Comparison of ENCODE assay signal across 8 cellular contexts in genomic region chr1:149888160-149888998, GRCh38. TPM values are rescaled to one million over a fixed set of nuclear protein-coding genes. Genes with fewer than 3 reads are reported as not detected.
DNase-seq lines count a peak whose midpoint lies in the region; ATAC-seq and TF ChIP-seq lines count a peak whose summit lies in the region.

No MANE protein-coding gene starts in this region.

- intact Hi-C loops in activated B cell treated with CpG ODN at 0.5 μM for 24 hours (cut with micrococcal nuclease): loop anchor here (1.0 kb wide), 6 partner anchors 11 to 346 kb away; partner anchors contain the start of genes BOLA1 and SF3B4

- H3K4me3 Mint-ChIP-seq in activated B cell treated with CpG ODN at 0.5 μM for 24 hours: no peak overlapping the region
- no peak overlapping the region for H3K4me3 Mint-ChIP-seq in central memory CD8-positive, alpha-beta T cell

- ATAC-seq in GM18508 (IDR thresholded peaks at IDR 0.05; ENCODE audit: insufficient read depth, unreplicated experiment): peak; percentile 12
- peak; percentile 24 for ATAC-seq in HG03135 (IDR thresholded peaks at IDR 0.05; ENCODE audit: unreplicated experiment)
- ATAC-seq in activated B cell treated with CpG ODN at 0.5 μM for 24 hours (ENCODE audit: low read depth): peak; percentile 29
- peak; percentile 10 for ATAC-seq in central memory CD8-positive, alpha-beta T cell (replicated peaks; ENCODE audit: extremely low read depth, poor library complexity, severe bottlenecking)
- ATAC-seq in GM18520 (IDR thresholded peaks at IDR 0.05; ENCODE audit: unreplicated experiment): no peak

- POLR2A ChIA-PET in activated B cell treated with CpG ODN at 0.5 μM for 24 hours (lab: Charles Lee): interaction anchor here (0.5 to 7.3 kb wide), 38 partner anchors 9 to 988 kb away, joined by 3 to 311 read pairs (median 8); partner anchors contain the start of genes ANP32E, APH1A, ARNT and BOLA1

- DNase-seq in NCI-H2196 treated with DMSO at 0.1 percent for 48 hours (lab: John Stamatoyannopoulos, UW; ENCODE audit: unreplicated experiment) (peak; percentile 63), activated B cell treated with CpG ODN at 0.5 μM for 24 hours (peak; percentile 53), kidney tubule cell (ENCODE audit: low spot score) (peak; percentile 89)
- peak in 1 of 2 donors; percentile 41 for DNase-seq in central memory CD8-positive, alpha-beta T cell (ENCODE audit: low spot score in 2 of 2)
- peak; percentile 78 for DNase-seq in stimulated activated CD4-positive, alpha-beta T cell treated with anti-CD3 and anti-CD28 coated beads, Interleukin-15, amount 100 ng/mL, for 48 hours (ENCODE audit: low read depth in 2 of 2)

- H3K4me1 Mint-ChIP-seq in activated B cell treated with CpG ODN at 0.5 μM for 24 hours: no peaks in the 10 kb centered on the region
- no peaks in the 10 kb centered on the region for H3K4me1 Mint-ChIP-seq in central memory CD8-positive, alpha-beta T cell

- no peak overlapping the region for H3K27ac Mint-ChIP-seq in activated B cell treated with CpG ODN at 0.5 μM for 24 hours
- no peak overlapping the region for H3K27ac Mint-ChIP-seq in central memory CD8-positive, alpha-beta T cell (ENCODE audit: low read depth)

- CTCF ChIA-PET in activated B cell treated with CpG ODN at 0.5 μM for 24 hours (lab: Charles Lee): interaction anchor here (0.6 to 2.1 kb wide), 11 partner anchors 11 to 299 kb away, joined by 3 to 10 read pairs (median 3); partner anchors contain the start of gene BOLA1

- peaks cover 2% of the 10 kb centered on the region for H3K36me3 Mint-ChIP-seq in activated B cell treated with CpG ODN at 0.5 μM for 24 hours (ENCODE audit: low read depth)
- H3K36me3 Mint-ChIP-seq in central memory CD8-positive, alpha-beta T cell (ENCODE audit: insufficient read depth): no peaks in the 10 kb centered on the region

- TF ChIP-seq CTCF in activated B cell treated with CpG ODN at 0.5 μM for 24 hours (IDR thresholded peaks at IDR 0.05): peak; percentile 54

- no peaks in the 10 kb centered on the region for H3K27me3 Mint-ChIP-seq in activated B cell treated with CpG ODN at 0.5 μM for 24 hours
- H3K27me3 Mint-ChIP-seq in central memory CD8-positive, alpha-beta T cell: no peaks in the 10 kb centered on the region

- no peaks in the 10 kb centered on the region for H3K9me3 Mint-ChIP-seq in activated B cell treated with CpG ODN at 0.5 μM for 24 hours
- no peaks in the 10 kb centered on the region for H3K9me3 Mint-ChIP-seq in central memory CD8-positive, alpha-beta T cell

RNA-seq across cellular contexts. Expression of gene BOLA1, which starts 11.0 kb away (rescaled TPM):
- total RNA-seq in activated B cell treated with CpG ODN at 0.5 μM for 24 hours: 10.2 and 11.6 TPM in 2 replicates

RNA-seq across cellular contexts. Expression of gene SV2A, which starts 29.3 kb away (rescaled TPM):
- 0.07 and 0.12 TPM in 2 replicates for total RNA-seq in activated B cell treated with CpG ODN at 0.5 μM for 24 hours

RNA-seq across cellular contexts. Expression of gene SF3B4, which starts 39.2 kb away (rescaled TPM):
- 80.8 and 86.2 TPM in 2 replicates for total RNA-seq in activated B cell treated with CpG ODN at 0.5 μM for 24 hours

RNA-seq across cellular contexts. Expression of gene MTMR11, which starts 48.3 kb away (rescaled TPM):
- total RNA-seq in activated B cell treated with CpG ODN at 0.5 μM for 24 hours: not detected in 2 replicates
